ENCODE assay signal across 9 cellular contexts in the genomic region with DNA sequence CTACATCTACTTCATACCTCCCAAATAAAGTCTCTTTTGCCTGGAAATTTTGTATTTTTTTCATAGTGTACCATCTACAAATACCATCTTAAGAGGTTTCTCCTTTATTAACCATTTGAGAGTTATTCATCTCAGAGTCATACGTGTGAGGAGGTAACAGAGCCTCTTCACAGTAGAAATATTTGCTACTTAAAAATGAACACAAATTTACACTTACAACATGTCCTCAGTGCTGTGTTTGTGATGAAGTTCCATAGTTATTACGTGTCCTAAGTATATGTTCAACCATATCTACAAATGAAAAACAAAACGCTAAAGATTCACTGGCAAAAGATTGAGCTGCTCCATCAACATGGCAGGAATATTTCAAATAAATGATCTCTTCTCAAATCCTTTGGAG. TPM values are rescaled to one million over a fixed set of nuclear protein-coding genes. Genes with fewer than 3 reads are reported as not detected.
DNase-seq lines count a peak whose midpoint lies in the region; ATAC-seq, FAIRE-seq and TF ChIP-seq lines count a peak whose summit lies in the region.
"Had no signal": no experiment of that assay in that cellular context is flagged by ENCODE, and none has a peak within 500 bp of the region (broad histone marks: within the 10 kb centered on the region; RNA-seq: fewer than 3 reads in every experiment).

No MANE protein-coding gene starts in this region.

- no peak for DNase-seq in HepG2 (ENCODE audit: low spot score)
- no peak for DNase-seq in right lobe of liver
- no peak for DNase-seq in K562 (ENCODE audit: extremely low read depth in 1 of 4, low spot score in 3 of 4)
- DNase-seq in NOMO-1 treated with dmso at 0.1 percent for 144 hours (lab: John Stamatoyannopoulos, UW; ENCODE audit: unreplicated experiment): no peak
- DNase-seq in stimulated activated CD4-positive, alpha-beta T cell treated with anti-CD3 and anti-CD28 coated beads, Interleukin-4, amount 100 ng/mL, for 1 hour: no peak
- DNase-seq in H7: no peak

- TF ChIP-seq RAD21 in HepG2 (CRISPR knock-in tag; IDR thresholded peaks at IDR 0.05) (no peak), K562 (CRISPR knock-in tag; conservative IDR thresholded peaks at IDR 0.05 in 1 of 2, IDR thresholded peaks at IDR 0.05 in 1 of 2) (no peak)

- in situ Hi-C loops in HepG2 (cut with HindIII; ENCODE audit: extremely low pct_ligation_motif_present, low pct_unique_long_range_greater_than_20kb): loop anchor here (5.0 to 10.0 kb wide), 4 partner anchors 98 to 561 kb away; partner anchors contain the start of gene NFE2L2
- in situ Hi-C loops in K562 (cut with MboI): loop anchor here (10.0 kb wide), 4 partner anchors 251 to 591 kb away; no protein-coding TSS in a partner anchor

- CTCF ChIA-PET in HepG2 (lab: Yijun Ruan, JAX; ENCODE audit: low intra/inter-chr PET ratio, low total read pairs) (interaction anchor here (1.0 to 5.1 kb wide), 6 partner anchors 9 to 169 kb away, joined by 3 to 47 read pairs (median 10); no protein-coding TSS in a partner anchor), K562 (lab: Yijun Ruan, JAX; ENCODE audit: low intra/inter-chr PET ratio) (interaction anchor here (0.6 to 4.1 kb wide), 8 partner anchors 40 to 560 kb away, joined by 3 to 80 read pairs (median 9); partner anchors contain the start of gene HNRNPA3)

- no peaks in the 10 kb centered on the region for H4K20me1 ChIP-seq in HepG2 (ENCODE audit: insufficient read depth, low read length)
- H4K20me1 ChIP-seq in K562 (replicated peaks; ENCODE audit: control insufficient read depth, insufficient read depth, low read length): no peaks in the 10 kb centered on the region

- H3K4me1 ChIP-seq in HepG2 (ENCODE audit: insufficient read depth, low read length): peaks cover 60% of the 10 kb centered on the region
- H3K4me1 ChIP-seq in right lobe of liver: peaks cover 0 to 15% (median 4%) of the 10 kb centered on the region in 4 donors
- H3K4me1 ChIP-seq in K562 (replicated peaks in 1 of 2; ENCODE audit: control insufficient read depth in 2 of 2, insufficient read depth in 2 of 2, low read length in 2 of 2): peaks cover 15 to 40% of the 10 kb centered on the region in 2 experiments
- H3K4me1 ChIP-seq in muscle layer of duodenum (ENCODE audit: control insufficient read depth in 1 of 2, insufficient read depth in 2 of 2, low read length in 2 of 2): peaks cover 7 to 10% of the 10 kb centered on the region in 2 donors

- H2AFZ ChIP-seq in HepG2 (ENCODE audit: low read length) (peak overlapping the region; percentile 89), K562 (ENCODE audit: low read depth, low read length) (peak overlapping the region; percentile 98)

- TF ChIP-seq CTCF in HepG2 (CRISPR knock-in tag; IDR thresholded peaks at IDR 0.05): no peak
- no peak for TF ChIP-seq CTCF in right lobe of liver (IDR thresholded peaks at IDR 0.05)
- no peak for TF ChIP-seq CTCF in K562 (IDR thresholded peaks at IDR 0.05 in 2 of 3, conservative IDR thresholded peaks at IDR 0.05 in 1 of 3; ENCODE audit: insufficient read depth in 2 of 3, low read depth in 1 of 3, low read length in 3 of 3)

- TF ChIP-seq POLR2A in HepG2 (IDR thresholded peaks at IDR 0.05; ENCODE audit: insufficient read depth in 1 of 2, low read depth in 2 of 2, low read length in 2 of 2) (no peak), right lobe of liver (IDR thresholded peaks at IDR 0.05) (no peak), K562 (conservative IDR thresholded peaks at IDR 0.05) (no peak)

- H3K9ac ChIP-seq in HepG2 (ENCODE audit: insufficient read depth, low read depth, low read length): peak overlapping the region; percentile 28; the same call in 1 of the 2 replicates
- no peak overlapping the region for H3K9ac ChIP-seq in K562 (ENCODE audit: insufficient read depth in 1 of 2, low read depth in 2 of 2, low read length in 2 of 2)

- H3K27me3 ChIP-seq in HepG2 (ENCODE audit: control insufficient read depth in 1 of 2, insufficient read depth in 2 of 2, low read length in 2 of 2) (peaks cover 0 to 4% of the 10 kb centered on the region in 2 experiments; a peak in 1 of 5 replicates), right lobe of liver (no peaks in the 10 kb centered on the region), K562 (ENCODE audit: control insufficient read depth in 2 of 2, insufficient read depth in 2 of 2, low read length in 2 of 2) (no peaks in the 10 kb centered on the region), muscle layer of duodenum (ENCODE audit: low read depth, low read length) (no peaks in the 10 kb centered on the region), H7 (ENCODE audit: control insufficient read depth, insufficient read depth, low read length) (no peaks in the 10 kb centered on the region)

- H3K79me2 ChIP-seq in HepG2 (ENCODE audit: insufficient read depth, low read length) (peaks cover 12% of the 10 kb centered on the region), K562 (ENCODE audit: control insufficient read depth, insufficient read depth, low read length) (no peaks in the 10 kb centered on the region)

- 8% methylated on average over 3 of the region's 3 CpGs for WGBS in HepG2 (ENCODE audit: low lambda C conversion rate)
- WGBS in right lobe of liver (ENCODE audit: insufficient coverage, low coverage, low lambda C conversion rate, missing lambda C conversion rate): 11% methylated on average over 3 of the region's 3 CpGs
- WGBS in K562 (ENCODE audit: insufficient coverage, low coverage, missing lambda C conversion rate): 1% methylated on average over 3 of the region's 3 CpGs

- no peaks in the 10 kb centered on the region for H3K36me3 ChIP-seq in HepG2 (replicated peaks in 1 of 2; ENCODE audit: control insufficient read depth in 1 of 2, insufficient read depth in 2 of 2, low read length in 2 of 2)
- no peaks in the 10 kb centered on the region for H3K36me3 ChIP-seq in right lobe of liver
- no peaks in the 10 kb centered on the region for H3K36me3 ChIP-seq in K562 (ENCODE audit: control insufficient read depth, insufficient read depth, low read length)
- peaks cover 0 to 3% of the 10 kb centered on the region in 2 donors for H3K36me3 ChIP-seq in muscle layer of duodenum (ENCODE audit: control insufficient read depth in 1 of 2, insufficient read depth in 2 of 2, low read length in 2 of 2)
- H3K36me3 ChIP-seq in H7 (replicated peaks; ENCODE audit: control insufficient read depth, insufficient read depth, low read length): no peaks in the 10 kb centered on the region
- H3K36me3 ChIP-seq: HAP-1 had no signal

- intact Hi-C loops in HepG2 (cut with micrococcal nuclease; ENCODE audit: unreplicated experiment): loop anchor here (1.0 to 5.0 kb wide), 6 partner anchors 48 to 558 kb away; partner anchors contain the start of gene HNRNPA3
- intact Hi-C loops in right lobe of liver (cut with DNase I): loop anchor here in 1 of 2 donors (5.0 to 10.0 kb wide), 2 partner anchors 101 to 168 kb away; partner anchors contain the start of gene NFE2L2
- intact Hi-C loops in K562 (cut with micrococcal nuclease): loop anchor here (1.0 to 10.0 kb wide), 9 partner anchors 99 to 595 kb away; no protein-coding TSS in a partner anchor

- H3K4me3 ChIP-seq in HepG2 (replicated peaks in 1 of 3; ENCODE audit: insufficient read depth in 1 of 3, low read depth in 2 of 3, low read length in 3 of 3) (peak overlapping the region in 1 of 3 experiments; percentile 52; a peak in 1 of 6 replicates), right lobe of liver (no peak overlapping the region), K562 (no peak overlapping the region), muscle layer of duodenum (ENCODE audit: low read depth in 1 of 2, low read length in 2 of 2) (peak overlapping the region; percentile 50 to 73), H7 (ENCODE audit: insufficient read depth, low read depth, low read length) (no peak overlapping the region)
- H3K4me3 ChIP-seq: HAP-1 had no signal

- H3K4me2 ChIP-seq in HepG2 (ENCODE audit: low read depth, low read length): peak overlapping the region; percentile 77
- H3K4me2 ChIP-seq in K562 (ENCODE audit: insufficient read depth, low read length): peak overlapping the region; percentile 71

- POLR2A ChIA-PET in HepG2 (lab: Yijun Ruan, JAX) (interaction anchor here (0.8 to 4.5 kb wide), 11 partner anchors 24 to 230 kb away, joined by 3 to 81 read pairs (median 6); partner anchors contain the start of genes HNRNPA3 and NFE2L2), K562 (lab: Yijun Ruan, JAX) (interaction anchor here (0.8 to 3.3 kb wide), 13 partner anchors 16 to 169 kb away, joined by 3 to 25 read pairs (median 5); partner anchors contain the start of gene NFE2L2)

- no peak for TF ChIP-seq EP300 in HepG2 (IDR thresholded peaks at IDR 0.05; ENCODE audit: low read depth in 2 of 2, low read length in 2 of 2)
- TF ChIP-seq EP300 in HepG2 (CRISPR knock-in tag; IDR thresholded peaks at IDR 0.05; ENCODE audit: borderline replicate concordance): no peak
- no peak for TF ChIP-seq EP300 in K562 (IDR thresholded peaks at IDR 0.05; ENCODE audit: low read length)

- H3K9me1 ChIP-seq in K562 (ENCODE audit: control insufficient read depth, insufficient read depth, low read length): no peaks in the 10 kb centered on the region

- H3K9me3 ChIP-seq in HepG2 (ENCODE audit: low read length) (no peaks in the 10 kb centered on the region), right lobe of liver (no peaks in the 10 kb centered on the region), K562 (replicated peaks; ENCODE audit: control insufficient read depth, insufficient read depth, low read depth, low read length) (no peaks in the 10 kb centered on the region), muscle layer of duodenum (ENCODE audit: control insufficient read depth in 1 of 2, low read length in 2 of 2) (no peaks in the 10 kb centered on the region)
- H3K9me3 ChIP-seq: HAP-1 had no signal

- H3K27ac ChIP-seq in HepG2 (ENCODE audit: extremely low read length, insufficient read depth, low read length) (no peak overlapping the region), right lobe of liver (no peak overlapping the region), K562 (ENCODE audit: extremely low read depth, low read depth, low read length) (no peak overlapping the region), muscle layer of duodenum (ENCODE audit: low read length) (peak overlapping the region; percentile 96)

- BruUV-seq in HepG2 (replicated peaks; lab: Mats Ljungman, UMichigan) (no TSS peak), K562 (replicated peaks; lab: Mats Ljungman, UMichigan) (no TSS peak)

- no peak for ATAC-seq in HepG2
- no peak for ATAC-seq in right lobe of liver
- no peak for ATAC-seq in K562
- no peak for ATAC-seq in HG03045 (IDR thresholded peaks at IDR 0.05; ENCODE audit: unreplicated experiment)

- FAIRE-seq in HepG2 (lab: Jason Lieb, UNC): no peak
- FAIRE-seq in K562 (lab: Jason Lieb, UNC): no peak

RNA-seq across cellular contexts. Expression of gene HNRNPA3, which starts 48.5 kb away (rescaled TPM):
- 97.7 and 164 TPM in 2 replicates for total RNA-seq in HepG2 (2016; rRNA removed; fragmentation: Illumina TruSeq; extraction: Trizol)
- total RNA-seq in HepG2 (2016; cell fraction: cytosol; rRNA removed; fragmentation: Illumina TruSeq; extraction: Trizol; ENCODE audit: low read depth): 14.2 and 15.3 TPM in 2 replicates
- 105 and 171 TPM in 2 replicates for total RNA-seq in HepG2 (2016; cell fraction: insoluble cytoplasmic fraction; rRNA removed; fragmentation: Illumina TruSeq; extraction: Trizol)
- 84.7 and 87.9 TPM in 2 replicates for total RNA-seq in HepG2 (2016; cell fraction: membrane; rRNA removed; fragmentation: Illumina TruSeq; extraction: Trizol)
- total RNA-seq in HepG2 (2016; cell fraction: nucleus; rRNA removed; fragmentation: Illumina TruSeq; extraction: Trizol): 152 and 163 TPM in 2 replicates
- 52.3 and 73.3 TPM in 2 replicates for polyA plus RNA-seq in HepG2 (2011; rRNA removed)
- polyA plus RNA-seq in HepG2 (2011; cell fraction: cytosol; rRNA removed): 28.9 and 35.7 TPM in 2 replicates
- polyA plus RNA-seq in HepG2 (2011; cell fraction: nucleus; rRNA removed): 80.5 and 102 TPM in 2 replicates
- polyA plus RNA-seq in HepG2 (2012): 166 and 486 TPM in 2 replicates
- 36.5 and 45.0 TPM in 2 replicates for polyA plus RNA-seq in HepG2 (2016; cell fraction: cytosol; fragmentation: Illumina TruSeq; extraction: Trizol; ENCODE audit: low read depth)
- polyA plus RNA-seq in HepG2 (2016; cell fraction: insoluble cytoplasmic fraction; fragmentation: Illumina TruSeq; extraction: Trizol; ENCODE audit: low read depth): 1,088 and 1,120 TPM in 2 replicates
- polyA plus RNA-seq in HepG2 (2016; cell fraction: membrane; fragmentation: Illumina TruSeq; extraction: Trizol; ENCODE audit: low read depth): 139 and 151 TPM in 2 replicates
- polyA plus RNA-seq in HepG2 (2016; cell fraction: nucleus; fragmentation: Illumina TruSeq; extraction: Trizol; ENCODE audit: insufficient read depth, low read depth): 525 and 575 TPM in 2 replicates
- 11.2 and 12.3 TPM in 2 replicates for polyA minus RNA-seq in HepG2 (2011; rRNA and poly(A)+ RNA removed; ENCODE audit: low replicate concordance)
- 34.8 and 38.9 TPM in 2 replicates for polyA minus RNA-seq in HepG2 (2011; cell fraction: cytosol; rRNA and poly(A)+ RNA removed)
- 205 and 222 TPM in 2 replicates for polyA minus RNA-seq in HepG2 (2011; cell fraction: nucleus; rRNA and poly(A)+ RNA removed)
- total RNA-seq in right lobe of liver: 10 to 100 TPM; 22.4 to 70.4 (median 54.8) TPM
- 113 and 428 TPM in 2 replicates for total RNA-seq in K562 (2011; cell fraction: chromatin; rRNA removed; ENCODE audit: low replicate concordance)
- total RNA-seq in K562 (2011; cell fraction: nucleolus; rRNA removed): 48.9 and 75.0 TPM in 2 replicates
- total RNA-seq in K562 (2011; cell fraction: nucleoplasm; rRNA removed): 198 and 354 TPM in 2 replicates
- 72.8 and 79.5 TPM in 2 replicates for total RNA-seq in K562 (2014; rRNA removed)
- 130 and 151 TPM in 2 replicates for total RNA-seq in K562 (2014; rRNA removed; fragmentation: Illumina TruSeq; extraction: Trizol)
- 112 and 114 TPM in 2 replicates for total RNA-seq in K562 (2015; rRNA removed; fragmentation: Illumina TruSeq; extraction: Trizol)
- total RNA-seq in K562 (2021): 249 and 272 TPM in 2 replicates
- polyA plus RNA-seq in K562 (2011; rRNA removed): 150 and 215 TPM in 2 replicates
- 28.0 and 59.6 TPM in 2 replicates for polyA plus RNA-seq in K562 (2011; cell fraction: cytosol; rRNA removed)
- 96.2 and 150 TPM in 2 replicates for polyA plus RNA-seq in K562 (2011; cell fraction: nucleus; rRNA removed)
- polyA plus RNA-seq in K562 (2012): 364 and 720 TPM in 2 replicates
- polyA plus RNA-seq in K562 (2014; fragmentation: Illumina TruSeq; extraction: Trizol): 356 and 381 TPM in 2 replicates
- 100 to 1,000 TPM; 108 to 192 TPM for polyA plus RNA-seq in K562 (2014; fragmentation: Nextera tagmentation; extraction: Ambion mirVana)
- 381 and 428 TPM in 2 replicates for polyA plus RNA-seq in K562 (2014; rRNA removed)
- polyA minus RNA-seq in K562 (2011; rRNA and poly(A)+ RNA removed): 97.6 and 107 TPM in 2 replicates
- polyA minus RNA-seq in K562 (2011; cell fraction: cytosol; rRNA and poly(A)+ RNA removed): 69.7 and 76.8 TPM in 2 replicates
- 57.9 and 104 TPM in 2 replicates for polyA minus RNA-seq in K562 (2011; cell fraction: nucleus; rRNA and poly(A)+ RNA removed)
- 55.4 and 77.6 TPM in 2 replicates for total RNA-seq in H7 (2014; rRNA removed; shearing (Covaris generic))

Comparison
In these comparisons a context has a peak if more than half of its experiments do, and no peak if none do; other contexts are left out.
1. H3K4me3 ChIP-seq: peak in muscle layer of duodenum (2 of 2); none in right lobe of liver (0 of 3), K562 (single experiment) and H7 (single experiment).